ENCODE assay signal across 1 cellular context in genomic region chr17:83084214-83084613, GRCh38.
TF ChIP-seq lines count a peak whose summit lies in the region.

No MANE protein-coding gene starts in this region.

TF ChIP-seq in H1, 55 proteins besides CTCF, POLR2A, EP300 and RAD21 (continued from another document):
- TF ChIP-seq E2F6 (IDR thresholded peaks at IDR 0.05) = peak; percentile 32; the same call in 1 of the 2 replicates
